9 cellular contexts compared by ENCODE assay signal in genomic region chr12:59834659-59835474, GRCh38.
DNase-seq lines count a peak whose midpoint lies in the region; ATAC-seq and TF ChIP-seq lines count a peak whose summit lies in the region.
"Had no signal": no experiment of that assay in that cellular context is flagged by ENCODE, and none has a peak within 500 bp of the region (broad histone marks: within the 10 kb centered on the region; RNA-seq: fewer than 3 reads in every experiment).

No MANE protein-coding gene starts in this region.

- no peak overlapping the region for H3K14ac ChIP-seq in IMR-90 (replicated peaks; ENCODE audit: low read depth, low read length)

- intact Hi-C loops in Right ventricle myocardium inferior (cut with DNase I) (loop anchor here (2.0 kb wide), 2 partner anchors 390 to 432 kb away; no protein-coding TSS in a partner anchor), IMR-90 (cut with micrococcal nuclease) (loop anchor here (1.0 to 10.0 kb wide), 2 partner anchors 390 to 659 kb away; no protein-coding TSS in a partner anchor), body of pancreas (cut with DNase I) (no loop called here), vagina (cut with DNase I) (no loop called here)

- dilution Hi-C loops in IMR-90 (cut with HindIII; ENCODE audit: low sequenced_read_pairs, unreplicated experiment) = no loop called here

- no peak overlapping the region for H2BK120ac ChIP-seq in IMR-90 (ENCODE audit: low read depth, low read length)

- H3K18ac ChIP-seq in IMR-90 (ENCODE audit: low read depth, low read length) = no peak overlapping the region

- H3K9me3 ChIP-seq in cardiac muscle cell (ENCODE audit: low read depth) (no peaks in the 10 kb centered on the region), IMR-90 (ENCODE audit: control insufficient read depth, insufficient read depth, low read length) (no peaks in the 10 kb centered on the region), body of pancreas (no peaks in the 10 kb centered on the region), vagina (no peaks in the 10 kb centered on the region)

- POLR2A ChIA-PET in IMR-90 (lab: Charles Lee; ENCODE audit: unreplicated experiment) = no interaction called here

- H3K4me1 ChIP-seq in cardiac muscle cell (ENCODE audit: low read depth) (no peaks in the 10 kb centered on the region), IMR-90 (ENCODE audit: control insufficient read depth, insufficient read depth, low read length) (no peaks in the 10 kb centered on the region), body of pancreas (no peaks in the 10 kb centered on the region), vagina (no peaks in the 10 kb centered on the region)

- H3K23ac ChIP-seq in IMR-90 (ENCODE audit: low read depth, low read length) = no peak overlapping the region

- DNase-seq in cardiac muscle cell (ENCODE audit: low read depth in 1 of 2, low spot score in 1 of 2) (peak; percentile 53), Right ventricle myocardium inferior (ENCODE audit: missing footprints) (no peak), IMR-90 (peak; percentile 47), body of pancreas (no peak), myocyte (ENCODE audit: low read depth) (peak; percentile 37), vagina (ENCODE audit: extremely low spot score in 2 of 2) (no peak), cerebellar nuclear complex (lab: John Stamatoyannopoulos, UW) (no peak)

- no peaks in the 10 kb centered on the region for H3K9me1 ChIP-seq in IMR-90 (ENCODE audit: insufficient read depth, low read length)

- CTCF ChIA-PET in IMR-90 (lab: Yijun Ruan, JAX) = interaction anchor here (0.6 to 1.9 kb wide), 8 partner anchors 9 to 646 kb away, joined by 3 to 9 read pairs (median 4); no protein-coding TSS in a partner anchor

- no peak for ATAC-seq in Right ventricle myocardium inferior
- ATAC-seq in IMR-90 (ENCODE audit: low read depth) = no peak; the same call in 1 of the 2 replicates
- ATAC-seq in body of pancreas = peak; percentile 62
- ATAC-seq in HG02759 (IDR thresholded peaks at IDR 0.05; ENCODE audit: unreplicated experiment) = no peak

- no peaks in the 10 kb centered on the region for H3K27me3 ChIP-seq in cardiac muscle cell
- no peaks in the 10 kb centered on the region for H3K27me3 ChIP-seq in IMR-90 (ENCODE audit: control insufficient read depth, insufficient read depth, low read length)
- no peaks in the 10 kb centered on the region for H3K27me3 ChIP-seq in body of pancreas
- no peaks in the 10 kb centered on the region for H3K27me3 ChIP-seq in vagina

- TF ChIP-seq RAD21 in IMR-90 (IDR thresholded peaks at IDR 0.05; ENCODE audit: low read length) = peak; percentile 59

- no peaks in the 10 kb centered on the region for H3K79me1 ChIP-seq in IMR-90 (ENCODE audit: low read depth in 1 of 2, low read length in 2 of 2)

- no peak overlapping the region for H3K56ac ChIP-seq in IMR-90 (ENCODE audit: extremely low read depth, insufficient read depth, low read length)

- no peak overlapping the region for H3K4me3 ChIP-seq in cardiac muscle cell
- H3K4me3 ChIP-seq in IMR-90 (ENCODE audit: insufficient read depth, low read depth, low read length) = no peak overlapping the region
- no peak overlapping the region for H3K4me3 ChIP-seq in body of pancreas
- H3K4me3 ChIP-seq in vagina = no peak overlapping the region
- H3K4me3 ChIP-seq: skin epidermis had no signal

- in situ Hi-C loops in IMR-90 (cut with MboI; ENCODE audit: low sequenced_read_pairs) = no loop called here

- H3K4ac ChIP-seq in IMR-90 (ENCODE audit: low read depth, low read length) = no peak overlapping the region

- no peak overlapping the region for H3K27ac ChIP-seq in cardiac muscle cell
- no peak overlapping the region for H3K27ac ChIP-seq in IMR-90 (ENCODE audit: insufficient read depth, low read length)
- H3K27ac ChIP-seq in body of pancreas = no peak overlapping the region
- H3K27ac ChIP-seq in vagina = no peak overlapping the region
- H3K27ac ChIP-seq: skin epidermis had no signal

- BruUV-seq in IMR-90 (replicated peaks; lab: Mats Ljungman, UMichigan) = no TSS peak

- H3K36me3 ChIP-seq in cardiac muscle cell (no peaks in the 10 kb centered on the region), IMR-90 (ENCODE audit: control insufficient read depth, insufficient read depth, low read length) (no peaks in the 10 kb centered on the region), body of pancreas (replicated peaks in 1 of 2; ENCODE audit: insufficient read depth in 1 of 2, low read depth in 2 of 2) (no peaks in the 10 kb centered on the region), vagina (no peaks in the 10 kb centered on the region)

- H2AK9ac ChIP-seq in IMR-90 (replicated peaks; ENCODE audit: low read depth, low read length, poor library complexity) = no peak overlapping the region

- no peak overlapping the region for H2BK5ac ChIP-seq in IMR-90 (ENCODE audit: low read depth, low read length, poor library complexity, severe bottlenecking)

- no peak overlapping the region; the same call in 1 of the 2 replicates for H4K5ac ChIP-seq in IMR-90 (ENCODE audit: low read depth, low read length)

- H4K8ac ChIP-seq in IMR-90 (ENCODE audit: low read depth in 2 of 2, low read length in 2 of 2) = no peak overlapping the region

- TF ChIP-seq POLR2A in IMR-90 (IDR thresholded peaks at IDR 0.05; ENCODE audit: low read depth, low read length) (no peak), body of pancreas (IDR thresholded peaks at IDR 0.05) (no peak), vagina (IDR thresholded peaks at IDR 0.05) (no peak)

- H2AFZ ChIP-seq in IMR-90 (replicated peaks; ENCODE audit: low read length, poor library complexity) = no peak overlapping the region

- H2AK5ac ChIP-seq in IMR-90 (ENCODE audit: low read depth, low read length) = no peak overlapping the region

- no peak overlapping the region for H3K9ac ChIP-seq in IMR-90 (ENCODE audit: low read depth, low read length)

- H4K20me1 ChIP-seq in IMR-90 (ENCODE audit: insufficient read depth, low read length) = no peaks in the 10 kb centered on the region

- H3K4me2 ChIP-seq in IMR-90 (ENCODE audit: low read depth, low read length) = peak overlapping the region; percentile 34; the same call in 1 of the 2 replicates

- no peak overlapping the region for H2BK15ac ChIP-seq in IMR-90 (ENCODE audit: low read depth, low read length)

- no peak overlapping the region for H2BK20ac ChIP-seq in IMR-90 (ENCODE audit: low read depth, low read length)

- WGBS in IMR-90 (ENCODE audit: extremely low coverage in 2 of 2, insufficient read length in 1 of 2), 2 experiments = no CpG with 5 or more reads among the region's 2 CpGs
- WGBS in body of pancreas, 2 donors = 43 to 61% methylated on average over 2 of the region's 2 CpGs

- no peak overlapping the region for H4K91ac ChIP-seq in IMR-90 (ENCODE audit: insufficient read depth, low read depth, low read length)

- TF ChIP-seq CTCF in cardiac muscle cell (IDR thresholded peaks at IDR 0.05; ENCODE audit: low read depth, low read length) = peak; percentile 56
- TF ChIP-seq CTCF in IMR-90 (conservative IDR thresholded peaks at IDR 0.05; ENCODE audit: low read depth, low read length) = peak; percentile 63
- peak in 6 of 7 experiments; percentile 46 to 57 (median 54) for TF ChIP-seq CTCF in body of pancreas (IDR thresholded peaks at IDR 0.05)
- no peak for TF ChIP-seq CTCF in vagina (IDR thresholded peaks at IDR 0.05)

TF ChIP-seq in IMR-90, 13 proteins besides CTCF, POLR2A, EP300 and RAD21:
- TF ChIP-seq SMC3 (IDR thresholded peaks at IDR 0.05; ENCODE audit: low read depth, low read length) (peak; percentile 65), MAFK (IDR thresholded peaks at IDR 0.05; ENCODE audit: low read depth, low read length) (peak; percentile 65), MAZ (IDR thresholded peaks at IDR 0.05; ENCODE audit: borderline replicate concordance, low read depth, low read length) (no peak)

Comparison
In these comparisons a context has a peak if more than half of its experiments do, and no peak if none do; other contexts are left out.
1. DNase-seq: peak in cardiac muscle cell (2 of 2), IMR-90 (single experiment) and myocyte (single experiment); none in Right ventricle myocardium inferior (single experiment), body of pancreas (0 of 4), vagina (0 of 2) and cerebellar nuclear complex (0 of 2).
2. CTCF ChIP-seq: peak in cardiac muscle cell (single experiment), IMR-90 (single experiment) and body of pancreas (6 of 7); none in vagina (0 of 3).
3. intact Hi-C loops: an anchor here in Right ventricle myocardium inferior (2.0 kb wide) and IMR-90 (1.0 to 10.0 kb wide); none called in body of pancreas and vagina.